In the genomic region with DNA sequence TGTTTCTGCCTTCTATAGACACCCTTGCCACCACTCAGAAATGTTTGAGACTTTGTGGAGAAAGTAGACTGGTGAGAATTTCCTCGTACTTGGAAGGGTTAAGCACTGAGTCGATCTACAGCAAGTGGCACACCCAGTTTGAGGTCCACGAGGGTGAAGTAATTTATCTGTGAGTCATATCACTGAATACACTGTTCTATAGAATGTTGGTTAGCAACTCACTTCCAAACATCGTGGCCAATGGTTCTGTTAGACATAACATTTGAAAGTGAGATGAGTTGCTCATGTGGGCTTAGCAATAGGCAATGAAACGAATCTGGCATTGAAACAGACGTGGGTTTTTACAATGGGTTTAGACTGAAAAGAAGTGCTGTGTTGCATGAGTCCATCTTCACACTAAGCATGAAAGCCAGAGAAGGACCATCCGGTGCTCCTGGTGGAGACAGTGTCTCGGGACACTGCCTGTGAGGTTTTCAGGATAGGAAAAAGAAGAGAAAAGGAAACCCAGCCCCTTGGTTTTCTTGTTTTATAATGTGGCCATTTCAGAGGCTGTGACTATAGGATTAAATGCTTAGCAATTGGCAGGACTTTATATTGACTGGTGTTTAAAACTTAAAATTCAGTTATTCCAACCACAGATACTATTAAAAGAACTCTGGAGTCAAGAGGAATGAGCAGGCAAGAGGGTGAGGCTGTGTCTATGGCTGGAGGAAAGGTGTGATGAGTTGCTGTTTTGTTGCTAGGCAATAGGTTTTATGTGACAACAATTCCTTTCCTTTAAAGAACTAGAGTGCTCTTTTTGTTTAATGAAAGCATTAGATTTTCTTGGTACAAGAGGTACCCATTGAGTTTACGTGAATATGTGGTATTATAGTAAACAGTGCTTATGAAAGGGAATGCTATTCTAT, we compare ENCODE assay signal across 8 cellular contexts. TPM values are rescaled to one million over a fixed set of nuclear protein-coding genes. Genes with fewer than 3 reads are reported as not detected.
DNase-seq lines count a peak whose midpoint lies in the region; ATAC-seq lines count a peak whose summit lies in the region.

No MANE protein-coding gene starts in this region.

- no peaks in the 10 kb centered on the region for H3K9me3 Mint-ChIP-seq in effector memory CD8-positive, alpha-beta T cell
- H3K9me3 Mint-ChIP-seq in natural killer cell treated with Interleukin-12 subunit alpha and Interleukin-12 subunit beta and Interleukin-15 and Interleukin-18, amount 100 ng/mL, for 72 hours, result no peaks in the 10 kb centered on the region

- DNase-seq in DMS53 (lab: John Stamatoyannopoulos, UW) (peak; percentile 75), NCI-H1436 treated with DMSO at 0.1 percent for 48 hours (lab: John Stamatoyannopoulos, UW) (peak; percentile 42), HuH-7.5 (ENCODE audit: low spot score) (no peak), SKM-1 (lab: John Stamatoyannopoulos, UW; ENCODE audit: unreplicated experiment) (no peak)
- peak; percentile 41 for DNase-seq in activated CD4-positive, alpha-beta T cell treated with anti-CD3 and anti-CD28 coated beads for 1 hour
- DNase-seq in effector memory CD8-positive, alpha-beta T cell, result peak; percentile 57 to 66 (median 65)
- DNase-seq in natural killer cell treated with Interleukin-12 subunit alpha and Interleukin-12 subunit beta and Interleukin-15 and Interleukin-18, amount 100 ng/mL, for 72 hours (ENCODE audit: low spot score), result peak; percentile 77

- peak; percentile 66 for ATAC-seq in effector memory CD8-positive, alpha-beta T cell (replicated peaks)
- ATAC-seq in natural killer cell treated with Interleukin-12 subunit alpha and Interleukin-12 subunit beta and Interleukin-15 and Interleukin-18, amount 100 ng/mL, for 72 hours, result peak; percentile 87 to 90
- no peak for ATAC-seq in HG03095 (IDR thresholded peaks at IDR 0.05; ENCODE audit: unreplicated experiment)

- H3K4me3 Mint-ChIP-seq in effector memory CD8-positive, alpha-beta T cell, result peak overlapping the region; percentile 78 to 80
- H3K4me3 Mint-ChIP-seq in natural killer cell treated with Interleukin-12 subunit alpha and Interleukin-12 subunit beta and Interleukin-15 and Interleukin-18, amount 100 ng/mL, for 72 hours, result peak overlapping the region; percentile 73

- peaks cover 7% of the 10 kb centered on the region for H3K36me3 Mint-ChIP-seq in effector memory CD8-positive, alpha-beta T cell (ENCODE audit: insufficient read depth)
- no peaks in the 10 kb centered on the region for H3K36me3 Mint-ChIP-seq in natural killer cell treated with Interleukin-12 subunit alpha and Interleukin-12 subunit beta and Interleukin-15 and Interleukin-18, amount 100 ng/mL, for 72 hours

- H3K27me3 Mint-ChIP-seq in effector memory CD8-positive, alpha-beta T cell, result no peaks in the 10 kb centered on the region
- H3K27me3 Mint-ChIP-seq in natural killer cell treated with Interleukin-12 subunit alpha and Interleukin-12 subunit beta and Interleukin-15 and Interleukin-18, amount 100 ng/mL, for 72 hours, result no peaks in the 10 kb centered on the region

- H3K4me1 Mint-ChIP-seq in effector memory CD8-positive, alpha-beta T cell (ENCODE audit: low read depth in 2 of 2), result peaks cover 18 to 24% of the 10 kb centered on the region in 2 donors
- peaks cover 23 to 25% of the 10 kb centered on the region in 2 donors for H3K4me1 Mint-ChIP-seq in natural killer cell treated with Interleukin-12 subunit alpha and Interleukin-12 subunit beta and Interleukin-15 and Interleukin-18, amount 100 ng/mL, for 72 hours (ENCODE audit: low read depth in 2 of 2)

- peak overlapping the region in 1 of 2 donors; percentile 100 for H3K27ac Mint-ChIP-seq in effector memory CD8-positive, alpha-beta T cell
- peak overlapping the region; percentile 64 to 78 for H3K27ac Mint-ChIP-seq in natural killer cell treated with Interleukin-12 subunit alpha and Interleukin-12 subunit beta and Interleukin-15 and Interleukin-18, amount 100 ng/mL, for 72 hours

RNA-seq across cellular contexts. Expression of a gene that starts 31.0 kb away (rescaled TPM):
- 100 to 1,000 TPM in 1 of 2 donors, 10 to 100 TPM in 1; 71.0 to 135 TPM for total RNA-seq in natural killer cell treated with Interleukin-12 subunit alpha and Interleukin-12 subunit beta and Interleukin-15 and Interleukin-18, amount 100 ng/mL, for 72 hours

Comparison
In these comparisons a context has a peak if more than half of its experiments do, and no peak if none do; other contexts are left out.
1. DNase-seq: peak in DMS53 (single experiment), NCI-H1436 treated with DMSO at 0.1 percent for 48 hours (single experiment), activated CD4-positive, alpha-beta T cell treated with anti-CD3 and anti-CD28 coated beads for 1 hour (single experiment), effector memory CD8-positive, alpha-beta T cell (3 of 3) and natural killer cell treated with Interleukin-12 subunit alpha and Interleukin-12 subunit beta and Interleukin-15 and Interleukin-18, amount 100 ng/mL, for 72 hours (single experiment); none in HuH-7.5 (single experiment) and SKM-1 (single experiment).